22 cellular contexts compared by ENCODE assay signal in genomic region chr10:29596826-29597225, GRCh38. TPM values are rescaled to one million over a fixed set of nuclear protein-coding genes. Genes with fewer than 3 reads are reported as not detected.
DNase-seq lines count a peak whose midpoint lies in the region; ATAC-seq, FAIRE-seq and TF ChIP-seq lines count a peak whose summit lies in the region.
"Had no signal": no experiment of that assay in that cellular context is flagged by ENCODE, and none has a peak within 500 bp of the region (broad histone marks: within the 10 kb centered on the region; RNA-seq: fewer than 3 reads in every experiment).

No MANE protein-coding gene starts in this region.

- H3K9me3 ChIP-seq in heart right ventricle, result no peaks in the 10 kb centered on the region
- no peaks in the 10 kb centered on the region for H3K9me3 ChIP-seq in ascending aorta
- H3K9me3 ChIP-seq in psoas muscle, result no peaks in the 10 kb centered on the region
- H3K9me3 ChIP-seq: A549, BLaER1, Peyer's patch had no signal

- TF ChIP-seq CTCF in heart right ventricle (IDR thresholded peaks at IDR 0.05) (no peak), ascending aorta (IDR thresholded peaks at IDR 0.05) (no peak), psoas muscle (IDR thresholded peaks at IDR 0.05) (no peak)

- H3K4me1 ChIP-seq in heart right ventricle (peaks cover 4 to 96% (median 44%) of the 10 kb centered on the region in 9 donors), ascending aorta (peaks cover 4 to 53% of the 10 kb centered on the region in 2 donors), psoas muscle (peaks cover 98% of the 10 kb centered on the region)
- H3K4me1 ChIP-seq: A549 had no signal

- WGBS in heart right ventricle, 2 donors, result 68 to 78% methylated on average over 11 of the region's 11 CpGs
- 51 to 73% (median 52%) methylated on average over 11 of the region's 11 CpGs for WGBS in psoas muscle, 3 donors

- H3K27ac ChIP-seq in heart right ventricle, result peak overlapping the region in 7 of 10 donors; percentile 3 to 87 (median 84)
- H3K27ac ChIP-seq in ascending aorta, result peak overlapping the region; percentile 79 to 87
- H3K27ac ChIP-seq in psoas muscle, result peak overlapping the region; percentile 82
- H3K27ac ChIP-seq: A549, BLaER1, Peyer's patch had no signal

- no peaks in the 10 kb centered on the region for H3K27me3 ChIP-seq in heart right ventricle
- no peaks in the 10 kb centered on the region for H3K27me3 ChIP-seq in ascending aorta
- H3K27me3 ChIP-seq in psoas muscle (ENCODE audit: insufficient read depth in 3 of 3, low read length in 2 of 3), result no peaks in the 10 kb centered on the region
- H3K27me3 ChIP-seq: BLaER1, Peyer's patch had no signal

- H3K4me3 ChIP-seq in heart right ventricle, result no peak overlapping the region
- no peak overlapping the region for H3K4me3 ChIP-seq in ascending aorta
- no peak overlapping the region for H3K4me3 ChIP-seq in psoas muscle
- H3K4me3 ChIP-seq: A549, BLaER1, GM12878, Peyer's patch had no signal

- ATAC-seq in heart right ventricle (no peak), Right ventricle myocardium inferior (no peak), psoas muscle (no peak)
- ATAC-seq: A549, GM12878, HepG2 had no signal

- DNase-seq in heart right ventricle (no peak), Right ventricle myocardium inferior (ENCODE audit: missing footprints) (no peak), ascending aorta (ENCODE audit: low spot score in 2 of 2) (no peak), psoas muscle (no peak), urothelium cell line (ENCODE audit: low spot score) (no peak), mesenteric fat pad (ENCODE audit: low spot score) (no peak), NCI-H2227 treated with DMSO at 0.1 percent for 48 hours (lab: John Stamatoyannopoulos, UW) (no peak), islet precursor cell (no peak)
- DNase-seq: CD4-positive, alpha-beta memory T cell; KBM-7; MV-4-11; NCI-H1417; NCI-H1930; NCI-H2171; NCI-H446; NCI-H526 treated with DMSO at 0.1 percent for 48 hours; Peyer's patch had no signal

- peak; percentile 59 for FAIRE-seq in urothelium cell line (lab: Jason Lieb, UNC)
- FAIRE-seq: A549, GM12878, H1, HepG2 had no signal

- H3K36me3 ChIP-seq in heart right ventricle (peaks cover 0 to 9% (median 0%) of the 10 kb centered on the region in 9 donors), ascending aorta (peaks cover 0 to 3% of the 10 kb centered on the region in 2 donors), psoas muscle (ENCODE audit: insufficient read depth in 1 of 2, low read depth in 1 of 2) (peaks cover 0 to 22% of the 10 kb centered on the region in 2 donors)
- H3K36me3 ChIP-seq: BLaER1, Peyer's patch had no signal

- intact Hi-C loops in heart right ventricle (cut with DNase I), result loop anchor here in 2 of 10 donors (10.0 kb wide), 1 partner anchor 138 kb away; no protein-coding TSS in a partner anchor
- intact Hi-C loops in Right ventricle myocardium inferior (cut with DNase I), result loop anchor here (5.0 kb wide), 2 partner anchors 35 to 140 kb away; partner anchors contain the start of gene SVIL
- intact Hi-C loops in ascending aorta (cut with DNase I), result no loop called here
- intact Hi-C loops in psoas muscle (cut with DNase I), result no loop called here

RNA-seq across cellular contexts. Expression of gene SVIL, which starts 37.9 kb away (rescaled TPM):
- total RNA-seq in heart right ventricle (100 to 1,000 TPM; 287 to 655 (median 537) TPM), Right ventricle myocardium inferior (327 TPM), ascending aorta (94.7 TPM), psoas muscle (1,000 to 10,000 TPM in 2 of 4 donors, 100 to 1,000 TPM in 2; 792 to 1,728 (median 949) TPM), mesenteric fat pad (100 TPM)
- polyA plus RNA-seq in heart right ventricle (100 to 1,000 TPM in 1 of 2 donors, 10 to 100 TPM in 1; 38.6 to 115 TPM), psoas muscle (100 to 1,000 TPM in 2 of 3 donors, 10 to 100 TPM in 1; 70.6 to 536 (median 234) TPM)
